Comparison of ENCODE assay signal across 1 cellular context in genomic region chr11:117045956-117046355, GRCh38.
TF ChIP-seq lines count a peak whose summit lies in the region.

No MANE protein-coding gene starts in this region.

TF ChIP-seq in GM23338, 12 proteins besides CTCF, POLR2A, EP300 and RAD21 (continued from another document):
- TF ChIP-seq ZNF462 (CRISPR knock-in tag; IDR thresholded peaks at IDR 0.05) = no peak
- no peak for TF ChIP-seq POLR2AphosphoS5 (IDR thresholded peaks at IDR 0.05; ENCODE audit: low read depth)
- TF ChIP-seq EZH2 (IDR thresholded peaks at IDR 0.05; ENCODE audit: low read depth, unreplicated experiment) = no peak
- no peak for TF ChIP-seq REST (IDR thresholded peaks at IDR 0.05; ENCODE audit: unreplicated experiment)
